In genomic region chr5:94314507-94315170, GRCh38 we compare ENCODE assay signal across 33 cellular contexts.
A peak's percentile ranks its signal among the peaks of the same experiment; 100 is the strongest.
DNase-seq lines count a peak whose midpoint lies in the region; ATAC-seq, FAIRE-seq and TF ChIP-seq lines count a peak whose summit lies in the region.
"Had no signal": no experiment of that assay in that cellular context is flagged by ENCODE, and none has a peak within 500 bp of the region (broad histone marks: within the 10 kb centered on the region; RNA-seq: fewer than 3 reads in every experiment).

No MANE protein-coding gene starts in this region.

- intact Hi-C loops in HepG2 (cut with micrococcal nuclease; ENCODE audit: unreplicated experiment) (no loop called here), right lobe of liver (cut with DNase I) (no loop called here)

- FAIRE-seq in HepG2 (lab: Jason Lieb, UNC), result no peak
- FAIRE-seq: colon, HTR-8/SVneo, small intestine had no signal

- peaks cover 8% of the 10 kb centered on the region for H3F3A ChIP-seq in neural cell (ENCODE audit: insufficient read depth, low read length, poor library complexity, severe bottlenecking)

- H3K4me3 ChIP-seq in HepG2 (replicated peaks in 1 of 3; ENCODE audit: insufficient read depth in 1 of 3, low read depth in 2 of 3, low read length in 3 of 3) (no peak overlapping the region), right lobe of liver (no peak overlapping the region), neural cell (ENCODE audit: low read length) (peak overlapping the region; percentile 50)
- H3K4me3 ChIP-seq in effector memory CD4-positive, alpha-beta T cell (ENCODE audit: insufficient read depth, low read depth, low read length, poor library complexity, severe bottlenecking), result no peak overlapping the region
- H3K4me3 ChIP-seq: adrenal gland; BLaER1 treated with 17β-estradiol and CSF1 and Interleukin-3, amounts not matched to agents 10 nM and 100 nM; gastrocnemius medialis; hepatocyte had no signal

- TF ChIP-seq POLR2A in HepG2 (IDR thresholded peaks at IDR 0.05; ENCODE audit: insufficient read depth in 1 of 2, low read depth in 2 of 2, low read length in 2 of 2), result no peak
- no peak for TF ChIP-seq POLR2A in right lobe of liver (IDR thresholded peaks at IDR 0.05)

- TF ChIP-seq CTCF in HepG2 (CRISPR knock-in tag; IDR thresholded peaks at IDR 0.05) (no peak), right lobe of liver (IDR thresholded peaks at IDR 0.05) (no peak), neural cell (IDR thresholded peaks at IDR 0.05; ENCODE audit: poor library complexity, severe bottlenecking) (no peak)

- H3K4me1 ChIP-seq in HepG2 (ENCODE audit: insufficient read depth, low read length) (no peaks in the 10 kb centered on the region), right lobe of liver (no peaks in the 10 kb centered on the region)
- H3K4me1 ChIP-seq in effector memory CD4-positive, alpha-beta T cell (ENCODE audit: control insufficient read depth, insufficient read depth, low read length, poor library complexity, severe bottlenecking), result no peaks in the 10 kb centered on the region
- H3K4me1 ChIP-seq: adrenal gland; BLaER1 treated with 17β-estradiol and CSF1 and Interleukin-3, amounts not matched to agents 10 nM and 100 nM; gastrocnemius medialis had no signal

- H3K9me2 ChIP-seq in neural cell (ENCODE audit: insufficient read depth, low read length), result no peaks in the 10 kb centered on the region

- no peak for TF ChIP-seq EP300 in HepG2 (IDR thresholded peaks at IDR 0.05; ENCODE audit: low read depth in 2 of 2, low read length in 2 of 2)
- TF ChIP-seq EP300 in HepG2 (CRISPR knock-in tag; IDR thresholded peaks at IDR 0.05; ENCODE audit: borderline replicate concordance), result no peak
- TF ChIP-seq EP300 in neural cell (conservative IDR thresholded peaks at IDR 0.05; ENCODE audit: poor library complexity, severe bottlenecking), result peak; percentile 90

- H3K27me3 ChIP-seq in HepG2 (ENCODE audit: control insufficient read depth in 1 of 2, insufficient read depth in 2 of 2, low read length in 2 of 2), result no peaks in the 10 kb centered on the region; a peak in 1 of 5 replicates
- H3K27me3 ChIP-seq in right lobe of liver, result no peaks in the 10 kb centered on the region
- no peaks in the 10 kb centered on the region for H3K27me3 ChIP-seq in neural cell (ENCODE audit: insufficient read depth, low read depth, low read length)
- H3K27me3 ChIP-seq in effector memory CD4-positive, alpha-beta T cell (replicated peaks; ENCODE audit: control insufficient read depth, insufficient read depth, low read length, poor library complexity, severe bottlenecking), result no peaks in the 10 kb centered on the region
- H3K27me3 ChIP-seq: adrenal gland; BLaER1 treated with 17β-estradiol and CSF1 and Interleukin-3, amounts not matched to agents 10 nM and 100 nM; brain microvascular endothelial cell; gastrocnemius medialis; hepatocyte had no signal

- in situ Hi-C loops in HepG2 (cut with HindIII; ENCODE audit: extremely low pct_ligation_motif_present, low pct_unique_long_range_greater_than_20kb), result no loop called here

- CTCF ChIA-PET in HepG2 (lab: Yijun Ruan, JAX; ENCODE audit: low intra/inter-chr PET ratio, low total read pairs), result no interaction called here

- H3K79me2 ChIP-seq in HepG2 (ENCODE audit: insufficient read depth, low read length), result no peaks in the 10 kb centered on the region
- no peaks in the 10 kb centered on the region for H3K79me2 ChIP-seq in neural cell (replicated peaks; ENCODE audit: insufficient read depth, low read length)
- H3K79me2 ChIP-seq: hepatocyte had no signal

- no peak overlapping the region for H2AFZ ChIP-seq in HepG2 (ENCODE audit: low read length)
- H2AFZ ChIP-seq in neural cell (ENCODE audit: low read depth, low read length), result peak overlapping the region; percentile 54
- H2AFZ ChIP-seq: hepatocyte had no signal

- H3K9ac ChIP-seq in HepG2 (ENCODE audit: insufficient read depth, low read depth, low read length), result no peak overlapping the region
- H3K9ac ChIP-seq in neural cell (ENCODE audit: low read length), result peak overlapping the region; percentile 59
- H3K9ac ChIP-seq: BLaER1 treated with 17β-estradiol and CSF1 and Interleukin-3, amounts not matched to agents 10 nM and 100 nM had no signal

- DNase-seq in HepG2 (ENCODE audit: low spot score) (no peak), right lobe of liver (no peak), caudate nucleus (lab: John Stamatoyannopoulos, UW) (peak in 9 of 61 donors; percentile 0 to 39 (median 13)), ureter (ENCODE audit: low spot score) (no peak)
- no peak for DNase-seq in effector memory CD4-positive, alpha-beta T cell
- DNase-seq: ACHN; activated CD4-positive, alpha-beta T cell treated with anti-CD3 and anti-CD28 coated beads, Interleukin-2, amount 10 ng/mL, durations not matched to agents 7 days and 5 days; activated naive CD4-positive, alpha-beta T cell treated with anti-CD3 and anti-CD28 coated beads for 36 hours; adrenal gland; brain microvascular endothelial cell; DND-41; effector CD8-positive, alpha-beta T cell; erythroblast; gastrocnemius medialis; immature natural killer cell; left colon; NCI-H2081; NCI-H446 treated with DMSO at 0.1 percent for 48 hours; PC-3; small intestine; stimulated activated CD4-positive, alpha-beta T cell treated with anti-CD3 and anti-CD28 coated beads, Interleukin-2, amount 100 ng/mL, for 24 hours; SW 1271; T-helper 9 cell; trophoblast cell; WERI-Rb-1 had no signal

- WGBS in HepG2 (ENCODE audit: low lambda C conversion rate), result 36% methylated on average over 7 of the region's 7 CpGs
- WGBS in right lobe of liver (ENCODE audit: insufficient coverage, low coverage, low lambda C conversion rate, missing lambda C conversion rate), result 91% methylated on average over 7 of the region's 7 CpGs

- H3K27ac ChIP-seq in HepG2 (ENCODE audit: extremely low read length, insufficient read depth, low read length) (no peak overlapping the region), right lobe of liver (no peak overlapping the region), caudate nucleus (ENCODE audit: low read depth, low read length) (peak overlapping the region; percentile 61), neural cell (ENCODE audit: low read length) (peak overlapping the region; percentile 91)
- no peak overlapping the region for H3K27ac ChIP-seq in effector memory CD4-positive, alpha-beta T cell (ENCODE audit: insufficient read depth, low read length, poor library complexity, severe bottlenecking)
- H3K27ac ChIP-seq: adrenal gland; BLaER1 treated with 17β-estradiol and CSF1 and Interleukin-3, amounts not matched to agents 10 nM and 100 nM; brain microvascular endothelial cell; gastrocnemius medialis; hepatocyte; WERI-Rb-1 had no signal

- H3K36me3 ChIP-seq in HepG2 (replicated peaks in 1 of 2; ENCODE audit: control insufficient read depth in 1 of 2, insufficient read depth in 2 of 2, low read length in 2 of 2) (no peaks in the 10 kb centered on the region), right lobe of liver (no peaks in the 10 kb centered on the region), neural cell (ENCODE audit: insufficient read depth, low read length) (no peaks in the 10 kb centered on the region)
- no peaks in the 10 kb centered on the region for H3K36me3 ChIP-seq in effector memory CD4-positive, alpha-beta T cell (ENCODE audit: control insufficient read depth, insufficient read depth, low read length)
- H3K36me3 ChIP-seq: adrenal gland; BLaER1 treated with 17β-estradiol and CSF1 and Interleukin-3, amounts not matched to agents 10 nM and 100 nM; brain microvascular endothelial cell; gastrocnemius medialis; WERI-Rb-1 had no signal

- TF ChIP-seq RAD21 in HepG2 (CRISPR knock-in tag; IDR thresholded peaks at IDR 0.05) (no peak), neural cell (conservative IDR thresholded peaks at IDR 0.05) (peak; percentile 19)

- no peak for ATAC-seq in HepG2
- no peak for ATAC-seq in right lobe of liver
- ATAC-seq in GM21367 (IDR thresholded peaks at IDR 0.05; ENCODE audit: unreplicated experiment), result no peak
- ATAC-seq in GM21515 (IDR thresholded peaks at IDR 0.05; ENCODE audit: unreplicated experiment), result no peak
- ATAC-seq: gastrocnemius medialis, left colon, PC-3, Right ventricle myocardium inferior had no signal

- H3K4me2 ChIP-seq in HepG2 (ENCODE audit: low read depth, low read length) (no peak overlapping the region), neural cell (ENCODE audit: low read length) (peak overlapping the region; percentile 66)
- H3K4me2 ChIP-seq: BLaER1 treated with 17β-estradiol and CSF1 and Interleukin-3, amounts not matched to agents 10 nM and 100 nM; hepatocyte had no signal

- no TSS peak for BruUV-seq in HepG2 (replicated peaks; lab: Mats Ljungman, UMichigan)

- H4K20me1 ChIP-seq in HepG2 (ENCODE audit: insufficient read depth, low read length), result no peaks in the 10 kb centered on the region
- no peaks in the 10 kb centered on the region for H4K20me1 ChIP-seq in neural cell (ENCODE audit: insufficient read depth)
- H4K20me1 ChIP-seq: BLaER1 treated with 17β-estradiol and CSF1 and Interleukin-3, amounts not matched to agents 10 nM and 100 nM had no signal

- H3K9me3 ChIP-seq in HepG2 (ENCODE audit: low read length), result no peaks in the 10 kb centered on the region
- H3K9me3 ChIP-seq in right lobe of liver, result no peaks in the 10 kb centered on the region
- H3K9me3 ChIP-seq in neural cell (ENCODE audit: low read length), result no peaks in the 10 kb centered on the region
- H3K9me3 ChIP-seq in effector memory CD4-positive, alpha-beta T cell (ENCODE audit: control insufficient read depth, low read length), result no peaks in the 10 kb centered on the region
- H3K9me3 ChIP-seq: adrenal gland; BLaER1 treated with 17β-estradiol and CSF1 and Interleukin-3, amounts not matched to agents 10 nM and 100 nM; gastrocnemius medialis had no signal

- POLR2A ChIA-PET in HepG2 (lab: Yijun Ruan, JAX), result no interaction called here

TF ChIP-seq in HepG2, 621 proteins besides CTCF, POLR2A, EP300 and RAD21:
- TF ChIP-seq GZF1 (CRISPR knock-in tag; IDR thresholded peaks at IDR 0.05) (no peak), ZNF577 (CRISPR knock-in tag; IDR thresholded peaks at IDR 0.05; ENCODE audit: borderline replicate concordance, low read depth) (no peak), RFX1 (IDR thresholded peaks at IDR 0.05) (peak; percentile 42; the same call in 1 of the 2 replicates), ZMYM3 (CRISPR knock-in tag; IDR thresholded peaks at IDR 0.05) (no peak), GATA4 (IDR thresholded peaks at IDR 0.05; ENCODE audit: borderline replicate concordance, low read depth) (no peak), MIXL1 (CRISPR knock-in tag; IDR thresholded peaks at IDR 0.05) (no peak), RBM39 (IDR thresholded peaks at IDR 0.05; ENCODE audit: low read depth, low read length, poor library complexity, severe bottlenecking) (no peak)

TF ChIP-seq in neural cell, 6 proteins besides CTCF, POLR2A, EP300 and RAD21 (continues in another document):
- TF ChIP-seq MXI1 (conservative IDR thresholded peaks at IDR 0.05; ENCODE audit: poor library complexity, severe bottlenecking) (no peak), POLR2AphosphoS5 (IDR thresholded peaks at IDR 0.05) (peak; percentile 58), EZH2 (IDR thresholded peaks at IDR 0.05; ENCODE audit: borderline replicate concordance, insufficient read depth, low read length, poor library complexity, severe bottlenecking) (no peak)

Comparison
In these comparisons a context has a peak if more than half of its experiments do, and no peak if none do; other contexts are left out.
1. H3K27ac ChIP-seq: peak in caudate nucleus (single experiment) and neural cell (single experiment); none in HepG2 (single experiment), right lobe of liver (0 of 3) and effector memory CD4-positive, alpha-beta T cell (single experiment).